In the genomic region with DNA sequence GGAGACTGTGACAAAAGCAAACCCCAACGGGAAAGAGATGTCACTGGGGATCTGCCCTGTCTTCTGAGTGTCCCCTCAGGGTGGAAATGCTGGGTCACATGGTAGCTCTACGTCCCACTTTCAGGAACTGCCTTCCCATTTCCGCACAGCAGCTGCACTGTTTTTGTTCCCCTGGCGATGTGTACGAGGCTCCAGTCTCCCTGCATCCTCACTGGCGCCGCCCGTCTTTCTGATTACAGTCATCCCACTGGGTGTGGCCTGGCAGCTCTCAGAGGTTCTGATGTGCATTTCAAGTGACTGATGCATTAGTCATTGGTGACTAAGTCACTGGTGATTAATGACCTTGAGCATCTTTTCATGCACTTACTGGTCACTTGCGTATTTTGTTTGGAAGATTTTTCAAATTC, we compare ENCODE assay signal across 8 cellular contexts. TPM values are rescaled to one million over a fixed set of nuclear protein-coding genes. Genes with fewer than 3 reads are reported as not detected.
A peak's percentile ranks its signal among the peaks of the same experiment; 100 is the strongest.
DNase-seq lines count a peak whose midpoint lies in the region; ATAC-seq and TF ChIP-seq lines count a peak whose summit lies in the region.

No MANE protein-coding gene starts in this region.

- no peak for ATAC-seq in GM18502 (IDR thresholded peaks at IDR 0.05; ENCODE audit: poor library complexity, unreplicated experiment)

- TF ChIP-seq CTCF in astrocyte of the cerebellum (IDR thresholded peaks at IDR 0.05; ENCODE audit: low read depth, low read length, missing control alignments) = no peak

- DNase-seq in DMS153 treated with DMSO at 0.1 percent for 48 hours (lab: John Stamatoyannopoulos, UW; ENCODE audit: unreplicated experiment) (peak; percentile 71), astrocyte of the cerebellum (ENCODE audit: low read depth) (peak; percentile 93), iris pigment epithelial cell (ENCODE audit: low read depth) (peak; percentile 100), OCI-M1 (lab: John Stamatoyannopoulos, UW) (no peak), NCI-H526 treated with DMSO at 0.1 percent for 48 hours (lab: John Stamatoyannopoulos, UW) (no peak)
- peak; percentile 55 to 61 for DNase-seq in stimulated activated CD4-positive, alpha-beta T cell treated with anti-CD3 and anti-CD28 coated beads, Interleukin-2, amount 100 ng/mL, for 48 hours

- in situ Hi-C loops in astrocyte of the cerebellum (cut with HindIII; ENCODE audit: low sequenced_read_pairs) = no loop called here

- no peak overlapping the region for H3K4me3 ChIP-seq in astrocyte of the cerebellum (ENCODE audit: low read depth, low read length)

TF ChIP-seq in PFSK-1, 5 proteins besides CTCF, POLR2A, EP300 and RAD21:
- TF ChIP-seq, protein P1, sequence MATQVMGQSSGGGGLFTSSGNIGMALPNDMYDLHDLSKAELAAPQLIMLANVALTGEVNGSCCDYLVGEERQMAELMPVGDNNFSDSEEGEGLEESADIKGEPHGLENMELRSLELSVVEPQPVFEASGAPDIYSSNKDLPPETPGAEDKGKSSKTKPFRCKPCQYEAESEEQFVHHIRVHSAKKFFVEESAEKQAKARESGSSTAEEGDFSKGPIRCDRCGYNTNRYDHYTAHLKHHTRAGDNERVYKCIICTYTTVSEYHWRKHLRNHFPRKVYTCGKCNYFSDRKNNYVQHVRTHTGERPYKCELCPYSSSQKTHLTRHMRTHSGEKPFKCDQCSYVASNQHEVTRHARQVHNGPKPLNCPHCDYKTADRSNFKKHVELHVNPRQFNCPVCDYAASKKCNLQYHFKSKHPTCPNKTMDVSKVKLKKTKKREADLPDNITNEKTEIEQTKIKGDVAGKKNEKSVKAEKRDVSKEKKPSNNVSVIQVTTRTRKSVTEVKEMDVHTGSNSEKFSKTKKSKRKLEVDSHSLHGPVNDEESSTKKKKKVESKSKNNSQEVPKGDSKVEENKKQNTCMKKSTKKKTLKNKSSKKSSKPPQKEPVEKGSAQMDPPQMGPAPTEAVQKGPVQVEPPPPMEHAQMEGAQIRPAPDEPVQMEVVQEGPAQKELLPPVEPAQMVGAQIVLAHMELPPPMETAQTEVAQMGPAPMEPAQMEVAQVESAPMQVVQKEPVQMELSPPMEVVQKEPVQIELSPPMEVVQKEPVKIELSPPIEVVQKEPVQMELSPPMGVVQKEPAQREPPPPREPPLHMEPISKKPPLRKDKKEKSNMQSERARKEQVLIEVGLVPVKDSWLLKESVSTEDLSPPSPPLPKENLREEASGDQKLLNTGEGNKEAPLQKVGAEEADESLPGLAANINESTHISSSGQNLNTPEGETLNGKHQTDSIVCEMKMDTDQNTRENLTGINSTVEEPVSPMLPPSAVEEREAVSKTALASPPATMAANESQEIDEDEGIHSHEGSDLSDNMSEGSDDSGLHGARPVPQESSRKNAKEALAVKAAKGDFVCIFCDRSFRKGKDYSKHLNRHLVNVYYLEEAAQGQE (IDR thresholded peaks at IDR 0.05; ENCODE audit: insufficient read depth in 1 of 2, low read depth in 2 of 2, low read length in 2 of 2) = no peak
- TF ChIP-seq FOXP2 (optimal IDR thresholded peaks at IDR 0.05; ENCODE audit: borderline replicate concordance, extremely low read depth, extremely low read length, insufficient read depth) = peak; percentile 81
TF ChIP-seq in PFSK-1: peak in this region for 1.

RNA-seq across cellular contexts. Expression of a gene that starts 21.2 kb away (rescaled TPM):
- 22.6 TPM for polyA plus RNA-seq in PFSK-1 (2012; ENCODE audit: insufficient read length, low read depth)

RNA-seq across cellular contexts. Expression of a gene that starts 22.1 kb away (rescaled TPM):
- polyA plus RNA-seq in PFSK-1 (2012; ENCODE audit: insufficient read length, low read depth) = 37.8 TPM

RNA-seq across cellular contexts. Expression of a gene that starts 28.8 kb away (rescaled TPM):
- 0.74 TPM for polyA plus RNA-seq in PFSK-1 (2012; ENCODE audit: insufficient read length, low read depth)

Comparison
In these comparisons a context has a peak if more than half of its experiments do, and no peak if none do; other contexts are left out.
1. DNase-seq: peak in DMS153 treated with DMSO at 0.1 percent for 48 hours (single experiment), astrocyte of the cerebellum (single experiment), iris pigment epithelial cell (single experiment) and stimulated activated CD4-positive, alpha-beta T cell treated with anti-CD3 and anti-CD28 coated beads, Interleukin-2, amount 100 ng/mL, for 48 hours (2 of 2); none in OCI-M1 (single experiment) and NCI-H526 treated with DMSO at 0.1 percent for 48 hours (single experiment).